ENCODE assay signal across 1 cellular context in genomic region chr11:8722809-8723208, GRCh38.
TF ChIP-seq lines count a peak whose summit lies in the region.

No MANE protein-coding gene starts in this region.

TF ChIP-seq in K562, 482 proteins besides CTCF, POLR2A, EP300 and RAD21:
- TF ChIP-seq ZNF12 (CRISPR knock-in tag; IDR thresholded peaks at IDR 0.05) = no peak
- peak; percentile 77 for TF ChIP-seq ZNF263 (CRISPR knock-in tag; IDR thresholded peaks at IDR 0.05; ENCODE audit: borderline replicate concordance)
